Comparison of ENCODE assay signal across 22 cellular contexts in genomic region chr2:65549262-65550036, GRCh38.
DNase-seq lines count a peak whose midpoint lies in the region; TF ChIP-seq lines count a peak whose summit lies in the region.
"Had no signal": no experiment of that assay in that cellular context is flagged by ENCODE, and none has a peak within 500 bp of the region (broad histone marks: within the 10 kb centered on the region; RNA-seq: fewer than 3 reads in every experiment).

No MANE protein-coding gene starts in this region.

- no peak overlapping the region; the same call in 1 of the 2 replicates for H2AFZ ChIP-seq in OCI-LY3 (ENCODE audit: low read depth, low read length)
- H2AFZ ChIP-seq: hepatocyte had no signal

- DNase-seq in activated naive CD4-positive, alpha-beta T cell treated with Interleukin-2 at 50 U/mL for 16 hours, result peak; percentile 26
- DNase-seq in activated naive CD4-positive, alpha-beta T cell treated with anti-CD3 and anti-CD28 coated beads, Interleukin-2, amount 50 U/mL, for 16 hours, result no peak
- no peak for DNase-seq in activated T-helper 1 cell treated with anti-CD3 and anti-CD28 coated beads, Interleukin-12 subunit alpha, Interleukin-12 subunit beta, Interleukin-2, Interleukin-4 antibody, amounts not matched to agents 30 ng/mL and 10 ng/mL and 1 ng/mL, durations not matched to agents 14 hours and 24 hours and 36 hours (ENCODE audit: low spot score)
- DNase-seq in stimulated activated CD4-positive, alpha-beta T cell treated with anti-CD3 and anti-CD28 coated beads, Interleukin-2, amount 100 ng/mL, for 24 hours, result peak; percentile 21 to 24
- DNase-seq in HAP-1 (ENCODE audit: low spot score in 2 of 2) (no peak), C1 segment of cervical spinal cord (lab: John Stamatoyannopoulos, UW) (no peak)
- DNase-seq: activated CD4-positive, alpha-beta T cell treated with anti-CD3 and anti-CD28 coated beads, Interleukin-2, amount 50 U/mL, for 4 hours; aorta; Caco-2; gastrocnemius medialis; H7; NCI-H1048; NCI-H1694 treated with DMSO at 0.1 percent for 48 hours; NCI-H446 treated with DMSO at 0.1 percent for 48 hours; NCI-H774; upper lobe of right lung had no signal

- TF ChIP-seq CTCF in OCI-LY3 (IDR thresholded peaks at IDR 0.05; ENCODE audit: low read depth, low read length), result no peak

- H3K4me1 ChIP-seq in OCI-LY3 (ENCODE audit: low read length) (peaks cover 19% of the 10 kb centered on the region), HAP-1 (no peaks in the 10 kb centered on the region)

- peaks cover 17% of the 10 kb centered on the region for H3K4me1 Mint-ChIP-seq in activated T-helper 1 cell treated with anti-CD3 and anti-CD28 coated beads, Interleukin-12 subunit alpha, Interleukin-12 subunit beta, Interleukin-2, Interleukin-4 antibody, amounts not matched to agents 30 ng/mL and 10 ng/mL and 1 ng/mL, durations not matched to agents 14 hours and 24 hours and 36 hours (ENCODE audit: low read depth)

- H3K4me2 ChIP-seq in OCI-LY3 (ENCODE audit: low read length), result peak overlapping the region; percentile 84
- H3K4me2 ChIP-seq: hepatocyte had no signal

- in situ Hi-C loops in HAP-1 (cut with MboI; ENCODE audit: low sequenced_read_pairs), result loop anchor here (5.0 to 25.0 kb wide), 3 partner anchors 105 to 637 kb away; no protein-coding TSS in a partner anchor

- peaks cover 47% of the 10 kb centered on the region for H3K27me3 ChIP-seq in OCI-LY3 (ENCODE audit: low read depth, low read length)
- H3K27me3 ChIP-seq in HAP-1 (ENCODE audit: low read depth), result no peaks in the 10 kb centered on the region
- H3K27me3 ChIP-seq: BLaER1 treated with 17β-estradiol and CSF1 and Interleukin-3, amounts not matched to agents 10 nM and 100 nM; gastrocnemius medialis; hepatocyte; upper lobe of right lung had no signal

- no peak overlapping the region for H3K27ac ChIP-seq in OCI-LY3 (ENCODE audit: low read length)
- H3K27ac ChIP-seq: BLaER1 treated with 17β-estradiol and CSF1 and Interleukin-3, amounts not matched to agents 10 nM and 100 nM; gastrocnemius medialis; hepatocyte; upper lobe of right lung had no signal

- H3K79me2 ChIP-seq in OCI-LY3 (ENCODE audit: low read length), result no peaks in the 10 kb centered on the region
- H3K79me2 ChIP-seq: hepatocyte had no signal

- intact Hi-C loops in activated T-helper 1 cell treated with anti-CD3 and anti-CD28 coated beads, Interleukin-12 subunit alpha, Interleukin-12 subunit beta, Interleukin-2, Interleukin-4 antibody, amounts not matched to agents 30 ng/mL and 10 ng/mL and 1 ng/mL, durations not matched to agents 14 hours and 24 hours and 36 hours (cut with micrococcal nuclease), result loop anchor here (2.0 to 5.0 kb wide), 3 partner anchors 119 to 492 kb away; partner anchors contain the start of gene CEP68

- H3K36me3 ChIP-seq in OCI-LY3 (replicated peaks; ENCODE audit: low read depth, low read length) (no peaks in the 10 kb centered on the region), HAP-1 (replicated peaks) (no peaks in the 10 kb centered on the region)
- H3K36me3 ChIP-seq: BLaER1 treated with 17β-estradiol and CSF1 and Interleukin-3, amounts not matched to agents 10 nM and 100 nM; gastrocnemius medialis; upper lobe of right lung had no signal

- H3K36me3 Mint-ChIP-seq in activated T-helper 1 cell treated with anti-CD3 and anti-CD28 coated beads, Interleukin-12 subunit alpha, Interleukin-12 subunit beta, Interleukin-2, Interleukin-4 antibody, amounts not matched to agents 30 ng/mL and 10 ng/mL and 1 ng/mL, durations not matched to agents 14 hours and 24 hours and 36 hours (ENCODE audit: low read depth), result no peaks in the 10 kb centered on the region
- H3K36me3 Mint-ChIP-seq: activated naive CD8-positive, alpha-beta T cell; natural killer cell treated with Interleukin-12 subunit alpha and Interleukin-12 subunit beta and Interleukin-15 and Interleukin-18, amount 100 ng/mL, for 72 hours had no signal

- no peaks in the 10 kb centered on the region for H4K20me1 ChIP-seq in OCI-LY3 (ENCODE audit: insufficient read depth, low read length)

- H3K4me3 Mint-ChIP-seq in activated T-helper 1 cell treated with anti-CD3 and anti-CD28 coated beads, Interleukin-12 subunit alpha, Interleukin-12 subunit beta, Interleukin-2, Interleukin-4 antibody, amounts not matched to agents 30 ng/mL and 10 ng/mL and 1 ng/mL, durations not matched to agents 14 hours and 24 hours and 36 hours, result no peak overlapping the region
- H3K4me3 Mint-ChIP-seq: activated naive CD8-positive, alpha-beta T cell; natural killer cell treated with Interleukin-12 subunit alpha and Interleukin-12 subunit beta and Interleukin-15 and Interleukin-18, amount 100 ng/mL, for 72 hours had no signal

- H3K27ac Mint-ChIP-seq in activated T-helper 1 cell treated with anti-CD3 and anti-CD28 coated beads, Interleukin-12 subunit alpha, Interleukin-12 subunit beta, Interleukin-2, Interleukin-4 antibody, amounts not matched to agents 30 ng/mL and 10 ng/mL and 1 ng/mL, durations not matched to agents 14 hours and 24 hours and 36 hours, result peak overlapping the region; percentile 21
- H3K27ac Mint-ChIP-seq: natural killer cell treated with Interleukin-12 subunit alpha and Interleukin-12 subunit beta and Interleukin-15 and Interleukin-18, amount 100 ng/mL, for 72 hours had no signal

- H3K9me3 ChIP-seq in OCI-LY3 (ENCODE audit: insufficient read depth, low read length) (no peaks in the 10 kb centered on the region), HAP-1 (no peaks in the 10 kb centered on the region)
- H3K9me3 ChIP-seq: BLaER1 treated with 17β-estradiol and CSF1 and Interleukin-3, amounts not matched to agents 10 nM and 100 nM; Caco-2; gastrocnemius medialis; upper lobe of right lung had no signal

- peaks cover 11% of the 10 kb centered on the region for H3K27me3 Mint-ChIP-seq in activated T-helper 1 cell treated with anti-CD3 and anti-CD28 coated beads, Interleukin-12 subunit alpha, Interleukin-12 subunit beta, Interleukin-2, Interleukin-4 antibody, amounts not matched to agents 30 ng/mL and 10 ng/mL and 1 ng/mL, durations not matched to agents 14 hours and 24 hours and 36 hours (ENCODE audit: insufficient read depth)
- H3K27me3 Mint-ChIP-seq: activated naive CD8-positive, alpha-beta T cell had no signal

- H3K9me3 Mint-ChIP-seq in activated T-helper 1 cell treated with anti-CD3 and anti-CD28 coated beads, Interleukin-12 subunit alpha, Interleukin-12 subunit beta, Interleukin-2, Interleukin-4 antibody, amounts not matched to agents 30 ng/mL and 10 ng/mL and 1 ng/mL, durations not matched to agents 14 hours and 24 hours and 36 hours, result no peaks in the 10 kb centered on the region
- H3K9me3 Mint-ChIP-seq: natural killer cell treated with Interleukin-12 subunit alpha and Interleukin-12 subunit beta and Interleukin-15 and Interleukin-18, amount 100 ng/mL, for 72 hours had no signal

- H3K4me3 ChIP-seq in OCI-LY3 (ENCODE audit: low read length), result peak overlapping the region; percentile 57
- H3K4me3 ChIP-seq in HAP-1, result no peak overlapping the region
- H3K4me3 ChIP-seq: BLaER1 treated with 17β-estradiol and CSF1 and Interleukin-3, amounts not matched to agents 10 nM and 100 nM; gastrocnemius medialis; hepatocyte; K562; upper lobe of right lung had no signal

- no peak overlapping the region for H3K9ac ChIP-seq in OCI-LY3 (ENCODE audit: low read length)
- H3K9ac ChIP-seq: BLaER1 treated with 17β-estradiol and CSF1 and Interleukin-3, amounts not matched to agents 10 nM and 100 nM had no signal

Comparison
In these comparisons a context has a peak if more than half of its experiments do, and no peak if none do; other contexts are left out.
1. DNase-seq: peak in activated naive CD4-positive, alpha-beta T cell treated with Interleukin-2 at 50 U/mL for 16 hours (single experiment) and stimulated activated CD4-positive, alpha-beta T cell treated with anti-CD3 and anti-CD28 coated beads, Interleukin-2, amount 100 ng/mL, for 24 hours (2 of 2); none in activated naive CD4-positive, alpha-beta T cell treated with anti-CD3 and anti-CD28 coated beads, Interleukin-2, amount 50 U/mL, for 16 hours (single experiment), activated T-helper 1 cell treated with anti-CD3 and anti-CD28 coated beads, Interleukin-12 subunit alpha, Interleukin-12 subunit beta, Interleukin-2, Interleukin-4 antibody, amounts not matched to agents 30 ng/mL and 10 ng/mL and 1 ng/mL, durations not matched to agents 14 hours and 24 hours and 36 hours (single experiment), HAP-1 (0 of 2) and C1 segment of cervical spinal cord (0 of 14).